8 cellular contexts compared by ENCODE assay signal in genomic region chr4:73127839-73128448, GRCh38. TPM values are rescaled to one million over a fixed set of nuclear protein-coding genes. Genes with fewer than 3 reads are reported as not detected.
DNase-seq lines count a peak whose midpoint lies in the region; TF ChIP-seq lines count a peak whose summit lies in the region.

No MANE protein-coding gene starts in this region.

- H3K14ac ChIP-seq in mesenchymal stem cell (ENCODE audit: low read length in 2 of 2), result no peak overlapping the region

- H3K27me3 ChIP-seq in KMS-11 (ENCODE audit: insufficient read depth, low read depth), result no peaks in the 10 kb centered on the region
- H3K27me3 ChIP-seq in mesenchymal stem cell (ENCODE audit: control insufficient read depth in 1 of 2, insufficient read depth in 1 of 2, low read length in 2 of 2), result no peaks in the 10 kb centered on the region

- TF ChIP-seq CTCF in KMS-11 (conservative IDR thresholded peaks at IDR 0.05; ENCODE audit: low read depth, low read length) (0 out of 2 replicates have a peak, but pooled peaks have one; percentile 12), cardiac fibroblast (IDR thresholded peaks at IDR 0.05; ENCODE audit: low read depth, low read length) (peak; percentile 42)

- no peaks in the 10 kb centered on the region for H3K27me3 Mint-ChIP-seq in T-helper 2 cell treated with Interferon-gamma antibody and Interleukin-4, amounts not matched to agents 5 μg/mL and 100 μg/mL, for 36 hours (ENCODE audit: low read depth)

- no peak overlapping the region for H3K9ac ChIP-seq in KMS-11
- H3K9ac ChIP-seq in mesenchymal stem cell (ENCODE audit: low read length), result no peak overlapping the region

- H3K9me3 Mint-ChIP-seq in T-helper 2 cell treated with Interferon-gamma antibody and Interleukin-4, amounts not matched to agents 5 μg/mL and 100 μg/mL, for 36 hours, result no peaks in the 10 kb centered on the region

- H3K4ac ChIP-seq in mesenchymal stem cell (ENCODE audit: low read depth in 1 of 2, low read length in 2 of 2), result no peak overlapping the region

- DNase-seq in stimulated activated naive CD4-positive, alpha-beta T cell (lab: John Stamatoyannopoulos, UW), result peak in 4 of 6 experiments; percentile 1 to 15 (median 8)
- DNase-seq in stimulated activated naive CD4-positive, alpha-beta T cell treated with Interleukin-2 at 50 U/mL for 16 hours (lab: John Stamatoyannopoulos, UW), result no peak
- DNase-seq in cardiac fibroblast (ENCODE audit: low read depth in 2 of 2), result peak; percentile 26 to 43
- peak; percentile 38 for DNase-seq in mesenchymal stem cell
- DNase-seq in T-helper 9 cell, result no peak
- no peak for DNase-seq in T-helper 2 cell treated with Interferon-gamma antibody and Interleukin-4, amounts not matched to agents 5 μg/mL and 100 μg/mL, for 36 hours (ENCODE audit: low spot score)
- no peak for DNase-seq in NCI-H1436 (lab: John Stamatoyannopoulos, UW)

- peaks cover 13% of the 10 kb centered on the region for H3K79me1 ChIP-seq in mesenchymal stem cell (replicated peaks; ENCODE audit: low read length, poor library complexity, severe bottlenecking)

- no peak overlapping the region for H3K23ac ChIP-seq in mesenchymal stem cell (ENCODE audit: low read length in 2 of 2)

- H4K91ac ChIP-seq in mesenchymal stem cell (ENCODE audit: low read length), result no peak overlapping the region

- WGBS in mesenchymal stem cell, result 89% methylated on average over 2 of the region's 3 CpGs

- H3K4me1 ChIP-seq in KMS-11 (ENCODE audit: low read depth, poor library complexity, severe bottlenecking) (no peaks in the 10 kb centered on the region), mesenchymal stem cell (ENCODE audit: control insufficient read depth, insufficient read depth, low read depth, low read length) (no peaks in the 10 kb centered on the region)

- no peak overlapping the region for H2AK5ac ChIP-seq in mesenchymal stem cell (ENCODE audit: low read length, severe bottlenecking)

- H3K4me1 Mint-ChIP-seq in T-helper 2 cell treated with Interferon-gamma antibody and Interleukin-4, amounts not matched to agents 5 μg/mL and 100 μg/mL, for 36 hours (ENCODE audit: low read depth), result peaks cover 12% of the 10 kb centered on the region

- no peak overlapping the region for H3K27ac Mint-ChIP-seq in T-helper 2 cell treated with Interferon-gamma antibody and Interleukin-4, amounts not matched to agents 5 μg/mL and 100 μg/mL, for 36 hours

- no peak overlapping the region for H3K4me3 Mint-ChIP-seq in T-helper 2 cell treated with Interferon-gamma antibody and Interleukin-4, amounts not matched to agents 5 μg/mL and 100 μg/mL, for 36 hours

- H2BK12ac ChIP-seq in mesenchymal stem cell (ENCODE audit: low read length in 2 of 2), result no peak overlapping the region

- H4K8ac ChIP-seq in mesenchymal stem cell (ENCODE audit: low read length), result no peak overlapping the region

- peaks cover 3% of the 10 kb centered on the region; the same call in 1 of the 2 replicates for H3K36me3 ChIP-seq in KMS-11 (ENCODE audit: insufficient read depth)
- peaks cover 19 to 88% of the 10 kb centered on the region in 2 experiments for H3K36me3 ChIP-seq in mesenchymal stem cell (ENCODE audit: control insufficient read depth in 1 of 2, insufficient read depth in 2 of 2, low read depth in 1 of 2, low read length in 2 of 2)

- H3K4me3 ChIP-seq in KMS-11 (IDR thresholded peaks at IDR 0.05; ENCODE audit: insufficient read depth, low read depth, low read length) (no peak overlapping the region), cardiac fibroblast (replicated peaks in 1 of 2; ENCODE audit: low read depth in 2 of 2, low read length in 2 of 2) (no peak overlapping the region), mesenchymal stem cell (ENCODE audit: insufficient read depth in 1 of 2, low read depth in 1 of 2, low read length in 2 of 2) (no peak overlapping the region)

- H2AFZ ChIP-seq in KMS-11 (ENCODE audit: low read depth) (no peak overlapping the region), mesenchymal stem cell (ENCODE audit: low read depth, low read length) (no peak overlapping the region)

- H3K36me3 Mint-ChIP-seq in T-helper 2 cell treated with Interferon-gamma antibody and Interleukin-4, amounts not matched to agents 5 μg/mL and 100 μg/mL, for 36 hours (ENCODE audit: low read depth), result peaks cover 24% of the 10 kb centered on the region

- no peaks in the 10 kb centered on the region; the same call in 1 of the 2 replicates for H3K79me2 ChIP-seq in KMS-11 (ENCODE audit: insufficient read depth, low read depth)

- H2BK15ac ChIP-seq in mesenchymal stem cell (ENCODE audit: low read depth, poor library complexity, severe bottlenecking), result no peak overlapping the region

- H3K9me3 ChIP-seq in mesenchymal stem cell (ENCODE audit: control insufficient read depth, low read length), result no peaks in the 10 kb centered on the region

- no peak overlapping the region for H2BK120ac ChIP-seq in mesenchymal stem cell (ENCODE audit: low read depth, low read length)

- H2BK5ac ChIP-seq in mesenchymal stem cell (ENCODE audit: low read depth, low read length, poor library complexity, severe bottlenecking), result no peak overlapping the region

- no peaks in the 10 kb centered on the region for H4K20me1 ChIP-seq in KMS-11 (ENCODE audit: insufficient read depth)

- no peak overlapping the region for H3K27ac ChIP-seq in KMS-11
- H3K27ac ChIP-seq in mesenchymal stem cell (ENCODE audit: low read length, poor library complexity, severe bottlenecking), result no peak overlapping the region

- H3K18ac ChIP-seq in mesenchymal stem cell (ENCODE audit: low read depth in 1 of 2, low read length in 2 of 2), result no peak overlapping the region

- no peak overlapping the region for H3K4me2 ChIP-seq in KMS-11
- H3K4me2 ChIP-seq in mesenchymal stem cell (ENCODE audit: low read length, poor library complexity, severe bottlenecking), result no peak overlapping the region

RNA-seq across cellular contexts. Expression of gene COX18, which starts 58.4 kb away (rescaled TPM):
- 9.6 TPM for polyA plus RNA-seq in mesenchymal stem cell (2013, experiment 1 of 2)
- polyA plus RNA-seq in mesenchymal stem cell (2013, experiment 2 of 2), result 9.2 TPM

Comparison
In these comparisons a context has a peak if more than half of its experiments do, and no peak if none do; other contexts are left out.
1. DNase-seq: peak in stimulated activated naive CD4-positive, alpha-beta T cell (4 of 6), cardiac fibroblast (2 of 2) and mesenchymal stem cell (single experiment); none in stimulated activated naive CD4-positive, alpha-beta T cell treated with Interleukin-2 at 50 U/mL for 16 hours (single experiment), T-helper 9 cell (single experiment), T-helper 2 cell treated with Interferon-gamma antibody and Interleukin-4, amounts not matched to agents 5 μg/mL and 100 μg/mL, for 36 hours (single experiment) and NCI-H1436 (single experiment).